ENCODE assay signal across 1 cellular context in the genomic region with DNA sequence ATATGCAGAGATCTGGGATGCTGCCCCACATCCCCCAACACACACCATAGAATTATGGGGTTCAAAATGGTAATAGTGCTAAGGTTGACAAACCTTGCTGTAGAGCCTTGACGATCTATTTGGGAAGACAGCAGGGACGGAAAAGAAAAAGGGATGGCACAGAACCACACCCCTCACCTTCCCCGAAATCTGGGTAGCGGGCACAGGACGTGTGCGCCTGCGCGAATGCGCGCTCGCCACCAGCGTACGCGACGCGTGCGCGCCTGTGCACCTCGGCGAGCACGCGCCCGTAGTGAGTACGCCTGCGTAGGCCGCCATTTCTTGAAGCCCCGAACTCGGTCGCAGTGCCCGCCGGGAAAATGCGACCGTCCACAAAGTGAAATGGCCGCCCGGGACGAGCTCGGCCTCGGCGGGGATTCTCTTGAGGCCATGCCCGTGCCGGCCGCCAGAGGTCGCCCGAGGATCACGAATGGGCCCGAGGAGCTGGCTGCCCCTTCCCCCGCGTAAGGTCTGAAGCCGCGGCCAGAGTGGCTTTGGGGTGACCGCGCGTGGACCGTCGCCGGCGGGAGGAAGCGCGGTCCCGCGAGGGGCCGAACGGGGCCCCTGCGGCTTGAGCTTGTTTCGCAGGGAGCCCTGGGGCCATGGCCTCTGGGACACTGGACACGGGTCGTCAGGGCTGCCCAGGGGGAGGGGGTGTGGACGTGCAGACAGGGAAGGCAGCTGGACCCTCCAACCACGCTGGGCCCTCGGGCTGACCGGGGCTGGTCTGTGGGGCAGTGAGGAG.
TF ChIP-seq lines count a peak whose summit lies in the region.

No MANE protein-coding gene starts in this region.

TF ChIP-seq in K562, 482 proteins besides CTCF, POLR2A, EP300 and RAD21 (continued from another document and continues in another):
- TF ChIP-seq, protein P1, sequence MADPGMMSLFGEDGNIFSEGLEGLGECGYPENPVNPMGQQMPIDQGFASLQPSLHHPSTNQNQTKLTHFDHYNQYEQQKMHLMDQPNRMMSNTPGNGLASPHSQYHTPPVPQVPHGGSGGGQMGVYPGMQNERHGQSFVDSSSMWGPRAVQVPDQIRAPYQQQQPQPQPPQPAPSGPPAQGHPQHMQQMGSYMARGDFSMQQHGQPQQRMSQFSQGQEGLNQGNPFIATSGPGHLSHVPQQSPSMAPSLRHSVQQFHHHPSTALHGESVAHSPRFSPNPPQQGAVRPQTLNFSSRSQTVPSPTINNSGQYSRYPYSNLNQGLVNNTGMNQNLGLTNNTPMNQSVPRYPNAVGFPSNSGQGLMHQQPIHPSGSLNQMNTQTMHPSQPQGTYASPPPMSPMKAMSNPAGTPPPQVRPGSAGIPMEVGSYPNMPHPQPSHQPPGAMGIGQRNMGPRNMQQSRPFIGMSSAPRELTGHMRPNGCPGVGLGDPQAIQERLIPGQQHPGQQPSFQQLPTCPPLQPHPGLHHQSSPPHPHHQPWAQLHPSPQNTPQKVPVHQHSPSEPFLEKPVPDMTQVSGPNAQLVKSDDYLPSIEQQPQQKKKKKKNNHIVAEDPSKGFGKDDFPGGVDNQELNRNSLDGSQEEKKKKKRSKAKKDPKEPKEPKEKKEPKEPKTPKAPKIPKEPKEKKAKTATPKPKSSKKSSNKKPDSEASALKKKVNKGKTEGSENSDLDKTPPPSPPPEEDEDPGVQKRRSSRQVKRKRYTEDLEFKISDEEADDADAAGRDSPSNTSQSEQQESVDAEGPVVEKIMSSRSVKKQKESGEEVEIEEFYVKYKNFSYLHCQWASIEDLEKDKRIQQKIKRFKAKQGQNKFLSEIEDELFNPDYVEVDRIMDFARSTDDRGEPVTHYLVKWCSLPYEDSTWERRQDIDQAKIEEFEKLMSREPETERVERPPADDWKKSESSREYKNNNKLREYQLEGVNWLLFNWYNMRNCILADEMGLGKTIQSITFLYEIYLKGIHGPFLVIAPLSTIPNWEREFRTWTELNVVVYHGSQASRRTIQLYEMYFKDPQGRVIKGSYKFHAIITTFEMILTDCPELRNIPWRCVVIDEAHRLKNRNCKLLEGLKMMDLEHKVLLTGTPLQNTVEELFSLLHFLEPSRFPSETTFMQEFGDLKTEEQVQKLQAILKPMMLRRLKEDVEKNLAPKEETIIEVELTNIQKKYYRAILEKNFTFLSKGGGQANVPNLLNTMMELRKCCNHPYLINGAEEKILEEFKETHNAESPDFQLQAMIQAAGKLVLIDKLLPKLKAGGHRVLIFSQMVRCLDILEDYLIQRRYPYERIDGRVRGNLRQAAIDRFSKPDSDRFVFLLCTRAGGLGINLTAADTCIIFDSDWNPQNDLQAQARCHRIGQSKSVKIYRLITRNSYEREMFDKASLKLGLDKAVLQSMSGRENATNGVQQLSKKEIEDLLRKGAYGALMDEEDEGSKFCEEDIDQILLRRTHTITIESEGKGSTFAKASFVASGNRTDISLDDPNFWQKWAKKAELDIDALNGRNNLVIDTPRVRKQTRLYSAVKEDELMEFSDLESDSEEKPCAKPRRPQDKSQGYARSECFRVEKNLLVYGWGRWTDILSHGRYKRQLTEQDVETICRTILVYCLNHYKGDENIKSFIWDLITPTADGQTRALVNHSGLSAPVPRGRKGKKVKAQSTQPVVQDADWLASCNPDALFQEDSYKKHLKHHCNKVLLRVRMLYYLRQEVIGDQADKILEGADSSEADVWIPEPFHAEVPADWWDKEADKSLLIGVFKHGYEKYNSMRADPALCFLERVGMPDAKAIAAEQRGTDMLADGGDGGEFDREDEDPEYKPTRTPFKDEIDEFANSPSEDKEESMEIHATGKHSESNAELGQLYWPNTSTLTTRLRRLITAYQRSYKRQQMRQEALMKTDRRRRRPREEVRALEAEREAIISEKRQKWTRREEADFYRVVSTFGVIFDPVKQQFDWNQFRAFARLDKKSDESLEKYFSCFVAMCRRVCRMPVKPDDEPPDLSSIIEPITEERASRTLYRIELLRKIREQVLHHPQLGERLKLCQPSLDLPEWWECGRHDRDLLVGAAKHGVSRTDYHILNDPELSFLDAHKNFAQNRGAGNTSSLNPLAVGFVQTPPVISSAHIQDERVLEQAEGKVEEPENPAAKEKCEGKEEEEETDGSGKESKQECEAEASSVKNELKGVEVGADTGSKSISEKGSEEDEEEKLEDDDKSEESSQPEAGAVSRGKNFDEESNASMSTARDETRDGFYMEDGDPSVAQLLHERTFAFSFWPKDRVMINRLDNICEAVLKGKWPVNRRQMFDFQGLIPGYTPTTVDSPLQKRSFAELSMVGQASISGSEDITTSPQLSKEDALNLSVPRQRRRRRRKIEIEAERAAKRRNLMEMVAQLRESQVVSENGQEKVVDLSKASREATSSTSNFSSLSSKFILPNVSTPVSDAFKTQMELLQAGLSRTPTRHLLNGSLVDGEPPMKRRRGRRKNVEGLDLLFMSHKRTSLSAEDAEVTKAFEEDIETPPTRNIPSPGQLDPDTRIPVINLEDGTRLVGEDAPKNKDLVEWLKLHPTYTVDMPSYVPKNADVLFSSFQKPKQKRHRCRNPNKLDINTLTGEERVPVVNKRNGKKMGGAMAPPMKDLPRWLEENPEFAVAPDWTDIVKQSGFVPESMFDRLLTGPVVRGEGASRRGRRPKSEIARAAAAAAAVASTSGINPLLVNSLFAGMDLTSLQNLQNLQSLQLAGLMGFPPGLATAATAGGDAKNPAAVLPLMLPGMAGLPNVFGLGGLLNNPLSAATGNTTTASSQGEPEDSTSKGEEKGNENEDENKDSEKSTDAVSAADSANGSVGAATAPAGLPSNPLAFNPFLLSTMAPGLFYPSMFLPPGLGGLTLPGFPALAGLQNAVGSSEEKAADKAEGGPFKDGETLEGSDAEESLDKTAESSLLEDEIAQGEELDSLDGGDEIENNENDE (IDR thresholded peaks at IDR 0.05; ENCODE audit: low read depth, low read length): no peak
- no peak for TF ChIP-seq KDM5B (IDR thresholded peaks at IDR 0.05; ENCODE audit: insufficient replicate concordance, low read depth, low read length)
- no peak for TF ChIP-seq ZNF316 (IDR thresholded peaks at IDR 0.05)
- no peak for TF ChIP-seq EZH2 (IDR thresholded peaks at IDR 0.05; ENCODE audit: borderline replicate concordance, low read depth, low read length)
- TF ChIP-seq PCBP2 (IDR thresholded peaks at IDR 0.05; ENCODE audit: low read depth, low read length, poor library complexity, severe bottlenecking): no peak
- TF ChIP-seq, protein P2, sequence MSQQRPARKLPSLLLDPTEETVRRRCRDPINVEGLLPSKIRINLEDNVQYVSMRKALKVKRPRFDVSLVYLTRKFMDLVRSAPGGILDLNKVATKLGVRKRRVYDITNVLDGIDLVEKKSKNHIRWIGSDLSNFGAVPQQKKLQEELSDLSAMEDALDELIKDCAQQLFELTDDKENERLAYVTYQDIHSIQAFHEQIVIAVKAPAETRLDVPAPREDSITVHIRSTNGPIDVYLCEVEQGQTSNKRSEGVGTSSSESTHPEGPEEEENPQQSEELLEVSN (IDR thresholded peaks at IDR 0.05; ENCODE audit: borderline replicate concordance in 1 of 2, extremely low read depth in 1 of 2, insufficient read depth in 1 of 2, insufficient read length in 1 of 2, low read depth in 1 of 2, low read length in 1 of 2, poor library complexity in 1 of 2, severe bottlenecking in 1 of 2): peak; percentile 25 to 75
- peak; percentile 29 to 85; a peak in 2 of 4 replicates for TF ChIP-seq MAZ (CRISPR knock-in tag; conservative IDR thresholded peaks at IDR 0.05 in 1 of 2, IDR thresholded peaks at IDR 0.05 in 1 of 2)
- no peak for TF ChIP-seq RCOR1 (IDR thresholded peaks at IDR 0.05; ENCODE audit: borderline replicate concordance in 1 of 2, low read depth in 2 of 2, low read length in 2 of 2)
- no peak for TF ChIP-seq TAL1 (IDR thresholded peaks at IDR 0.05)
- TF ChIP-seq ATF1 (CRISPR knock-in tag; IDR thresholded peaks at IDR 0.05): no peak
- peak; percentile 48 for TF ChIP-seq ATF1 (tag; IDR thresholded peaks at IDR 0.05)
- TF ChIP-seq RBM25 (IDR thresholded peaks at IDR 0.05; ENCODE audit: low read depth, low read length, severe bottlenecking): no peak
- TF ChIP-seq, protein P3, sequence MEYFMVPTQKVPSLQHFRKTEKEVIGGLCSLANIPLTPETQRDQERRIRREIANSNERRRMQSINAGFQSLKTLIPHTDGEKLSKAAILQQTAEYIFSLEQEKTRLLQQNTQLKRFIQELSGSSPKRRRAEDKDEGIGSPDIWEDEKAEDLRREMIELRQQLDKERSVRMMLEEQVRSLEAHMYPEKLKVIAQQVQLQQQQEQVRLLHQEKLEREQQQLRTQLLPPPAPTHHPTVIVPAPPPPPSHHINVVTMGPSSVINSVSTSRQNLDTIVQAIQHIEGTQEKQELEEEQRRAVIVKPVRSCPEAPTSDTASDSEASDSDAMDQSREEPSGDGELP (CRISPR knock-in tag; IDR thresholded peaks at IDR 0.05; ENCODE audit: borderline replicate concordance): peak; percentile 79
- no peak for TF ChIP-seq ZKSCAN1 (IDR thresholded peaks at IDR 0.05; ENCODE audit: low read depth, low read length)
- TF ChIP-seq RBM34 (IDR thresholded peaks at IDR 0.05; ENCODE audit: borderline replicate concordance, insufficient read depth, low read length): no peak
- TF ChIP-seq CEBPB (tag; IDR thresholded peaks at IDR 0.05): no peak
- TF ChIP-seq, protein P4, sequence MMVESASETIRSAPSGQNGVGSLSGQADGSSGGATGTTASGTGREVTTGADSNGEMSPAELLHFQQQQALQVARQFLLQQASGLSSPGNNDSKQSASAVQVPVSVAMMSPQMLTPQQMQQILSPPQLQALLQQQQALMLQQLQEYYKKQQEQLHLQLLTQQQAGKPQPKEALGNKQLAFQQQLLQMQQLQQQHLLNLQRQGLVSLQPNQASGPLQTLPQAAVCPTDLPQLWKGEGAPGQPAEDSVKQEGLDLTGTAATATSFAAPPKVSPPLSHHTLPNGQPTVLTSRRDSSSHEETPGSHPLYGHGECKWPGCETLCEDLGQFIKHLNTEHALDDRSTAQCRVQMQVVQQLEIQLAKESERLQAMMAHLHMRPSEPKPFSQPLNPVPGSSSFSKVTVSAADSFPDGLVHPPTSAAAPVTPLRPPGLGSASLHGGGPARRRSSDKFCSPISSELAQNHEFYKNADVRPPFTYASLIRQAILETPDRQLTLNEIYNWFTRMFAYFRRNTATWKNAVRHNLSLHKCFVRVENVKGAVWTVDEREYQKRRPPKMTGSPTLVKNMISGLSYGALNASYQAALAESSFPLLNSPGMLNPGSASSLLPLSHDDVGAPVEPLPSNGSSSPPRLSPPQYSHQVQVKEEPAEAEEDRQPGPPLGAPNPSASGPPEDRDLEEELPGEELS (CRISPR knock-in tag; IDR thresholded peaks at IDR 0.05; ENCODE audit: borderline replicate concordance): peak; percentile 34; the same call in 1 of the 2 replicates
- TF ChIP-seq PTRF (tag; IDR thresholded peaks at IDR 0.05): no peak
- TF ChIP-seq, protein P5, sequence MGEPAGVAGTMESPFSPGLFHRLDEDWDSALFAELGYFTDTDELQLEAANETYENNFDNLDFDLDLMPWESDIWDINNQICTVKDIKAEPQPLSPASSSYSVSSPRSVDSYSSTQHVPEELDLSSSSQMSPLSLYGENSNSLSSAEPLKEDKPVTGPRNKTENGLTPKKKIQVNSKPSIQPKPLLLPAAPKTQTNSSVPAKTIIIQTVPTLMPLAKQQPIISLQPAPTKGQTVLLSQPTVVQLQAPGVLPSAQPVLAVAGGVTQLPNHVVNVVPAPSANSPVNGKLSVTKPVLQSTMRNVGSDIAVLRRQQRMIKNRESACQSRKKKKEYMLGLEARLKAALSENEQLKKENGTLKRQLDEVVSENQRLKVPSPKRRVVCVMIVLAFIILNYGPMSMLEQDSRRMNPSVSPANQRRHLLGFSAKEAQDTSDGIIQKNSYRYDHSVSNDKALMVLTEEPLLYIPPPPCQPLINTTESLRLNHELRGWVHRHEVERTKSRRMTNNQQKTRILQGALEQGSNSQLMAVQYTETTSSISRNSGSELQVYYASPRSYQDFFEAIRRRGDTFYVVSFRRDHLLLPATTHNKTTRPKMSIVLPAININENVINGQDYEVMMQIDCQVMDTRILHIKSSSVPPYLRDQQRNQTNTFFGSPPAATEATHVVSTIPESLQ (CRISPR knock-in tag; IDR thresholded peaks at IDR 0.05): 0 out of 2 replicates have a peak, but pooled peaks have one; percentile 73
- no peak for TF ChIP-seq HIVEP1 (CRISPR knock-in tag; IDR thresholded peaks at IDR 0.05)
- no peak for TF ChIP-seq SLC30A9 (CRISPR knock-in tag; IDR thresholded peaks at IDR 0.05)
- TF ChIP-seq, protein P6, sequence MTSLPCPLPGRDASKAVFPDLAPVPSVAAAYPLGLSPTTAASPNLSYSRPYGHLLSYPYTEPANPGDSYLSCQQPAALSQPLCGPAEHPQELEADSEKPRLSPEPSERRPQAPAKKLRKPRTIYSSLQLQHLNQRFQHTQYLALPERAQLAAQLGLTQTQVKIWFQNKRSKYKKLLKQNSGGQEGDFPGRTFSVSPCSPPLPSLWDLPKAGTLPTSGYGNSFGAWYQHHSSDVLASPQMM (CRISPR knock-in tag; IDR thresholded peaks at IDR 0.05): no peak
- peak; percentile 13 for TF ChIP-seq NEUROD1 (IDR thresholded peaks at IDR 0.05; ENCODE audit: borderline replicate concordance, low read depth, low read length, partially characterized antibody)
- TF ChIP-seq RBFOX2 (IDR thresholded peaks at IDR 0.05; ENCODE audit: low read depth, low read length): peak; percentile 82
- no peak for TF ChIP-seq E2F3 (CRISPR knock-in tag; IDR thresholded peaks at IDR 0.05)
- TF ChIP-seq NFATC3 (IDR thresholded peaks at IDR 0.05): no peak
- no peak for TF ChIP-seq PCBP1 (IDR thresholded peaks at IDR 0.05; ENCODE audit: low read depth, low read length, poor library complexity, severe bottlenecking)
- TF ChIP-seq SIN3B (IDR thresholded peaks at IDR 0.05; ENCODE audit: low read depth): peak; percentile 95
- TF ChIP-seq SMAD4 (CRISPR knock-in tag; conservative IDR thresholded peaks at IDR 0.05): 0 out of 2 replicates have a peak, but pooled peaks have one; percentile 29
- TF ChIP-seq, protein P7, sequence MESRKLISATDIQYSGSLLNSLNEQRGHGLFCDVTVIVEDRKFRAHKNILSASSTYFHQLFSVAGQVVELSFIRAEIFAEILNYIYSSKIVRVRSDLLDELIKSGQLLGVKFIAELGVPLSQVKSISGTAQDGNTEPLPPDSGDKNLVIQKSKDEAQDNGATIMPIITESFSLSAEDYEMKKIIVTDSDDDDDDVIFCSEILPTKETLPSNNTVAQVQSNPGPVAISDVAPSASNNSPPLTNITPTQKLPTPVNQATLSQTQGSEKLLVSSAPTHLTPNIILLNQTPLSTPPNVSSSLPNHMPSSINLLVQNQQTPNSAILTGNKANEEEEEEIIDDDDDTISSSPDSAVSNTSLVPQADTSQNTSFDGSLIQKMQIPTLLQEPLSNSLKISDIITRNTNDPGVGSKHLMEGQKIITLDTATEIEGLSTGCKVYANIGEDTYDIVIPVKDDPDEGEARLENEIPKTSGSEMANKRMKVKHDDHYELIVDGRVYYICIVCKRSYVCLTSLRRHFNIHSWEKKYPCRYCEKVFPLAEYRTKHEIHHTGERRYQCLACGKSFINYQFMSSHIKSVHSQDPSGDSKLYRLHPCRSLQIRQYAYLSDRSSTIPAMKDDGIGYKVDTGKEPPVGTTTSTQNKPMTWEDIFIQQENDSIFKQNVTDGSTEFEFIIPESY (CRISPR knock-in tag; IDR thresholded peaks at IDR 0.05): peak; percentile 68
- TF ChIP-seq SP2 (IDR thresholded peaks at IDR 0.05; ENCODE audit: extremely low read depth, low read depth, low read length, poor library complexity, severe bottlenecking): no peak
- TF ChIP-seq, protein P8, sequence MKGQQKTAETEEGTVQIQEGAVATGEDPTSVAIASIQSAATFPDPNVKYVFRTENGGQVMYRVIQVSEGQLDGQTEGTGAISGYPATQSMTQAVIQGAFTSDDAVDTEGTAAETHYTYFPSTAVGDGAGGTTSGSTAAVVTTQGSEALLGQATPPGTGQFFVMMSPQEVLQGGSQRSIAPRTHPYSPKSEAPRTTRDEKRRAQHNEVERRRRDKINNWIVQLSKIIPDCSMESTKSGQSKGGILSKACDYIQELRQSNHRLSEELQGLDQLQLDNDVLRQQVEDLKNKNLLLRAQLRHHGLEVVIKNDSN (CRISPR knock-in tag; IDR thresholded peaks at IDR 0.05): peak; percentile 55; the same call in 1 of the 2 replicates
- TF ChIP-seq HMGN3 (IDR thresholded peaks at IDR 0.05; ENCODE audit: borderline replicate concordance, extremely low read depth, insufficient read length, low read depth, low read length): peak; percentile 80
- TF ChIP-seq ZBED1 (IDR thresholded peaks at IDR 0.05): peak; percentile 40; the same call in 1 of the 2 replicates
- peak; percentile 80 for TF ChIP-seq FIP1L1 (IDR thresholded peaks at IDR 0.05; ENCODE audit: low read depth, low read length, poor library complexity, severe bottlenecking)
